ENCODE assay signal across 10 cellular contexts in the genomic region with DNA sequence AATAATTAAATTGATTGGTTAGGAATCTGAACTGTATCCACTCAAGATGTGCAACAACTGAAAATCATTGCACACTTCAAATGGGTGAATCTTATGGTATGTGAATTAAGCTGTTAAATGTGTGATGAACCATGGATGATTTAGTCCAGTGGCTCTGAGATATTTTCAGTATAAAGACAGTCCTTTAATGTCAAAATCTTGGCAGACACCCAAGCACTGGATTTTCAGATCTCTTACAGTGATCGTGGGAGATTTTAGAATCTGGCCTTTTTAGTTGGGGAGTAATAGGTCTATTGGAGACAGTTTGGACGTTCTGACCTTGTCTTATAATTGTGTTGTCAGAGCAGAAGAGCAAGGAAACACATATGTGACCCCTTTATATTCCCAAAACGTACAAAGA. TPM values are rescaled to one million over a fixed set of nuclear protein-coding genes. Genes with fewer than 3 reads are reported as not detected.
DNase-seq lines count a peak whose midpoint lies in the region; FAIRE-seq lines count a peak whose summit lies in the region.
"Not testable (repeated sequence)": the region's sequence is repeated elsewhere in the genome, so short reads cannot be mapped to it uniquely, and the experiment has no call there.
"Had no signal": no experiment of that assay in that cellular context is flagged by ENCODE, and none has a peak within 500 bp of the region (broad histone marks: within the 10 kb centered on the region; RNA-seq: fewer than 3 reads in every experiment).

No MANE protein-coding gene starts in this region.

- not testable (repeated sequence) for H3K36me3 ChIP-seq in BLaER1 treated with 17β-estradiol and CSF1 and Interleukin-3, amounts not matched to agents 10 nM and 100 nM

- peak; percentile 95 for FAIRE-seq in RCC 7860 (lab: Jason Lieb, UNC)

- peak overlapping the region in 6 of 11 experiments; percentile 18 to 48 (median 39); a peak in 8 of 22 replicates for H3K4me2 ChIP-seq in BLaER1 treated with 17β-estradiol and CSF1 and Interleukin-3, amounts not matched to agents 10 nM and 100 nM

- in situ Hi-C loops in ACHN (cut with HindIII; ENCODE audit: low pct_ligation_motif_present, low pct_unique_long_range_greater_than_20kb, low sequenced_read_pairs): not testable (repeated sequence)

- peaks cover 0 to 39% (median 22%) of the 10 kb centered on the region in 10 experiments; a peak in 13 of 20 replicates for H3K4me1 ChIP-seq in BLaER1 treated with 17β-estradiol and CSF1 and Interleukin-3, amounts not matched to agents 10 nM and 100 nM

- not testable (repeated sequence) for H4K20me1 ChIP-seq in BLaER1 treated with 17β-estradiol and CSF1 and Interleukin-3, amounts not matched to agents 10 nM and 100 nM

- DNase-seq in ACHN (peak; percentile 1), RCC 7860 (ENCODE audit: low spot score) (peak; percentile 58), glomerular visceral epithelial cell (ENCODE audit: extremely low spot score) (peak; percentile 52), kidney tubule cell (ENCODE audit: low spot score) (peak; percentile 45), renal cortical epithelial cell (ENCODE audit: low read depth) (peak; percentile 34)

- peaks cover 0 to 18% (median 9%) of the 10 kb centered on the region in 11 experiments; a peak in 10 of 22 replicates for H3K9me3 ChIP-seq in BLaER1 treated with 17β-estradiol and CSF1 and Interleukin-3, amounts not matched to agents 10 nM and 100 nM (replicated peaks in 1 of 11)

- peak overlapping the region in 1 of 11 experiments; percentile 9; a peak in 1 of 22 replicates for H3K27ac ChIP-seq in BLaER1 treated with 17β-estradiol and CSF1 and Interleukin-3, amounts not matched to agents 10 nM and 100 nM

- peaks cover 77 to 99% (median 91%) of the 10 kb centered on the region in 11 experiments for H3K27me3 ChIP-seq in BLaER1 treated with 17β-estradiol and CSF1 and Interleukin-3, amounts not matched to agents 10 nM and 100 nM

- not testable (repeated sequence) for H3K4me3 ChIP-seq in BLaER1 treated with 17β-estradiol and CSF1 and Interleukin-3, amounts not matched to agents 10 nM and 100 nM

- H3K9ac ChIP-seq in BLaER1 treated with 17β-estradiol and CSF1 and Interleukin-3, amounts not matched to agents 10 nM and 100 nM: not testable (repeated sequence)

RNA-seq across cellular contexts. Expression of gene SSX7, which starts 4.0 kb away (rescaled TPM):
- not detected in 2 replicates for total RNA-seq in renal cortical epithelial cell
- total RNA-seq: Calu3; CD4-positive, alpha-beta memory T cell; CD4-positive, CD25-positive, alpha-beta regulatory T cell; CD8-positive, alpha-beta memory T cell had no signal

RNA-seq across cellular contexts. Expression of gene SSX2, which starts 56.3 kb away (rescaled TPM):
- not detected in 2 replicates for total RNA-seq in renal cortical epithelial cell
- total RNA-seq: Calu3; CD4-positive, alpha-beta memory T cell; CD4-positive, CD25-positive, alpha-beta regulatory T cell; CD8-positive, alpha-beta memory T cell had no signal

Comparison
In these comparisons a context has a peak if more than half of its experiments do, and no peak if none do; other contexts are left out.
1. DNase-seq: peak in every context shown above with its lines; median percentile 58 in RCC 7860; 52 in glomerular visceral epithelial cell; 45 in kidney tubule cell; 34 in renal cortical epithelial cell; 1 in ACHN.